22 cellular contexts compared by ENCODE assay signal in the genomic region with DNA sequence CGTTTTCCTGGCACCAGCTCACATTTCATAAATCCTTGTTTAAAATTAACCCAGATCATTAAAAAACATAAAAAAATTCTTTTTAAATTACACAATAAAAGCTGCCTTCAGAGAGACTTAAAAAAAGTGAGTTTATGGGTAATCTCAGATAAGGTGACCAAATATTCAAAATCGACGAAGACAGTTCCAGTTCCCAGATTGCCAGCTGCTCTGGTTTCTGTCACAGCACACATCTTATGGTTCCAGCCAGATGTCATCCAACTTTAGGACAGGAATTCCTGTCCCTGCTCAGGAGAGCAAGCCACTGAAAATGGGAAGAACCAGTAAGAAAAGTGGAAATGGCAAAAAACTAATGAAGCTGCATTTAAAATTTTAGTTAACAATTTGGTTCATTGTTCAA. TPM values are rescaled to one million over a fixed set of nuclear protein-coding genes. Genes with fewer than 3 reads are reported as not detected.
DNase-seq lines count a peak whose midpoint lies in the region; ATAC-seq, FAIRE-seq and TF ChIP-seq lines count a peak whose summit lies in the region.
"Had no signal": no experiment of that assay in that cellular context is flagged by ENCODE, and none has a peak within 500 bp of the region (broad histone marks: within the 10 kb centered on the region; RNA-seq: fewer than 3 reads in every experiment).

No MANE protein-coding gene starts in this region.

- H3K9ac ChIP-seq in neuronal stem cell (ENCODE audit: low read depth, low read length, poor library complexity): no peak overlapping the region
- H3K9ac ChIP-seq: GM23248 had no signal

- intact Hi-C loops in Right ventricle myocardium inferior (cut with DNase I): no loop called here
- intact Hi-C loops in cardiac septum (cut with DNase I): no loop called here
- intact Hi-C loops in heart right ventricle (cut with DNase I): loop anchor here in 1 of 10 donors (10.0 kb wide), 1 partner anchor 61 kb away; no protein-coding TSS in a partner anchor

- H4K8ac ChIP-seq in neuronal stem cell (ENCODE audit: low read depth, low read length): no peak overlapping the region

- no peak for TF ChIP-seq POLR2A in H54 (IDR thresholded peaks at IDR 0.05; ENCODE audit: low read depth, low read length)

- no peak overlapping the region for H2BK15ac ChIP-seq in neuronal stem cell (ENCODE audit: low read length)

- no peak overlapping the region for H3K18ac ChIP-seq in neuronal stem cell (ENCODE audit: low read length)

- no peak overlapping the region for H4K91ac ChIP-seq in neuronal stem cell (ENCODE audit: low read depth, low read length, poor library complexity)

- H3K4ac ChIP-seq in neuronal stem cell (ENCODE audit: low read length): no peak overlapping the region

- no peak overlapping the region for H2BK5ac ChIP-seq in neuronal stem cell (ENCODE audit: low read length)

- H2BK12ac ChIP-seq in neuronal stem cell (ENCODE audit: low read length): no peak overlapping the region

- no peak overlapping the region for H3K4me3 ChIP-seq in heart right ventricle
- no peak overlapping the region for H3K4me3 ChIP-seq in neuronal stem cell (ENCODE audit: low read length in 2 of 2)
- H3K4me3 ChIP-seq: A549, GM23248 had no signal

- H3K79me1 ChIP-seq in neuronal stem cell (ENCODE audit: low read depth, low read length): no peaks in the 10 kb centered on the region

- ATAC-seq in Right ventricle myocardium inferior: peak; percentile 79
- peak; percentile 63 to 91 (median 79) for ATAC-seq in heart right ventricle
- no peak for ATAC-seq in HG03095 (IDR thresholded peaks at IDR 0.05; ENCODE audit: unreplicated experiment)
- ATAC-seq: A549, HCT116 had no signal

- H3K27ac ChIP-seq in heart right ventricle (no peak overlapping the region), neuronal stem cell (replicated peaks; ENCODE audit: low read length) (no peak overlapping the region)
- H3K27ac ChIP-seq: 22Rv1, A549, C4-2B, GM23248 had no signal

- H3K27me3 ChIP-seq in heart right ventricle (no peaks in the 10 kb centered on the region), neuronal stem cell (ENCODE audit: control insufficient read depth in 3 of 3, insufficient read depth in 3 of 3, low read depth in 1 of 3, low read length in 3 of 3) (no peaks in the 10 kb centered on the region)

- no peak overlapping the region for H2AFZ ChIP-seq in neuronal stem cell (ENCODE audit: low read length)
- H2AFZ ChIP-seq: GM23248 had no signal

- H3K4me2 ChIP-seq in neuronal stem cell (ENCODE audit: insufficient read depth, low read length, poor library complexity, severe bottlenecking): no peak overlapping the region
- H3K4me2 ChIP-seq: A549 had no signal

- H3K23ac ChIP-seq in neuronal stem cell (ENCODE audit: low read depth, low read length, poor library complexity): no peak overlapping the region

- H3K9me3 ChIP-seq in heart right ventricle: no peaks in the 10 kb centered on the region
- no peaks in the 10 kb centered on the region for H3K9me3 ChIP-seq in neuronal stem cell (replicated peaks in 1 of 2; ENCODE audit: control insufficient read depth in 2 of 2, insufficient read depth in 1 of 2, low read depth in 1 of 2, low read length in 2 of 2)
- H3K9me3 ChIP-seq: A549 had no signal

- FAIRE-seq in H54 (lab: Jason Lieb, UNC): no peak
- FAIRE-seq: A549, GM12892, GM18507, HTR-8/SVneo had no signal

- H3K36me3 ChIP-seq in heart right ventricle: no peaks in the 10 kb centered on the region
- H3K36me3 ChIP-seq in neuronal stem cell (replicated peaks in 1 of 2; ENCODE audit: control insufficient read depth in 2 of 2, insufficient read depth in 2 of 2, low read length in 2 of 2): no peaks in the 10 kb centered on the region

- no peak for TF ChIP-seq CTCF in heart right ventricle (IDR thresholded peaks at IDR 0.05)

- H2BK120ac ChIP-seq in neuronal stem cell (ENCODE audit: low read depth, low read length): no peak overlapping the region

- H2AK5ac ChIP-seq in neuronal stem cell (ENCODE audit: low read depth, low read length): no peak overlapping the region

- WGBS in heart right ventricle, 2 donors: 12 to 35% methylated on average over 3 of the region's 3 CpGs
- WGBS in neuronal stem cell (ENCODE audit: extremely low coverage in 2 of 2, insufficient read length in 2 of 2, insufficient replicate concordance in 1 of 2), 2 donors: no CpG with 5 or more reads among the region's 3 CpGs

- no peak overlapping the region for H3K14ac ChIP-seq in neuronal stem cell (ENCODE audit: low read length)

- DNase-seq in Right ventricle myocardium inferior (ENCODE audit: missing footprints): no peak
- DNase-seq in cardiac septum (ENCODE audit: low spot score): no peak
- DNase-seq in heart right ventricle: peak in 1 of 2 donors; percentile 47
- DNase-seq in islet precursor cell: peak; percentile 60
- DNase-seq in neuronal stem cell (ENCODE audit: low spot score): no peak
- no peak for DNase-seq in H54 (ENCODE audit: insufficient read length, low spot score)
- DNase-seq: AML-193; CD4-positive, alpha-beta memory T cell; DMS153; DMS79; GDM1; GM23248; H7; HFFc6 had no signal

- H3K4me1 ChIP-seq in heart right ventricle: peaks cover 0 to 12% (median 0%) of the 10 kb centered on the region in 9 donors
- H3K4me1 ChIP-seq in neuronal stem cell (ENCODE audit: control insufficient read depth in 2 of 2, insufficient read depth in 1 of 2, low read depth in 1 of 2, low read length in 2 of 2): peaks cover 4 to 9% of the 10 kb centered on the region in 2 donors

RNA-seq across cellular contexts. Expression of a gene that starts 15.8 kb away (rescaled TPM):
- total RNA-seq in Right ventricle myocardium inferior (45.3 TPM), cardiac septum (31.6 TPM), heart right ventricle (10 to 100 TPM; 27.3 to 52.7 (median 40.5) TPM)
- polyA plus RNA-seq in heart right ventricle: 10 to 100 TPM in 1 of 2 donors, 1 to 10 TPM in 1; 8.7 to 15.2 TPM
- 28.0 TPM for polyA plus RNA-seq in neuronal stem cell (2013, experiment 1 of 2)
- polyA plus RNA-seq in neuronal stem cell (2013, experiment 2 of 2): 29.4 TPM

RNA-seq across cellular contexts. Expression of a gene that starts 34.4 kb away (rescaled TPM):
- total RNA-seq in Right ventricle myocardium inferior: 10.1 TPM
- total RNA-seq in cardiac septum: 13.2 TPM
- 10 to 100 TPM in 8 of 10 donors, 1 to 10 TPM in 2; 9.4 to 14.6 (median 10.8) TPM for total RNA-seq in heart right ventricle
- polyA plus RNA-seq in heart right ventricle: 10 to 100 TPM in 1 of 2 donors, 1 to 10 TPM in 1; 6.5 to 11.4 TPM
- polyA plus RNA-seq in neuronal stem cell (2013, experiment 1 of 2): 17.3 TPM
- polyA plus RNA-seq in neuronal stem cell (2013, experiment 2 of 2): 16.9 TPM
